ENCODE assay signal across 1 cellular context in genomic region chr2:201996006-201996405, GRCh38.
TF ChIP-seq lines count a peak whose summit lies in the region.

No MANE protein-coding gene starts in this region.

TF ChIP-seq in H1, 55 proteins besides CTCF, POLR2A, EP300 and RAD21 (continued from another document):
- TF ChIP-seq USF2 (IDR thresholded peaks at IDR 0.05; ENCODE audit: low read length) (no peak), ZNF274 (IDR thresholded peaks at IDR 0.05; ENCODE audit: borderline replicate concordance, extremely low read depth, low read length) (no peak), SIN3A (conservative IDR thresholded peaks at IDR 0.05 in 1 of 2, IDR thresholded peaks at IDR 0.05 in 1 of 2; ENCODE audit: low read depth in 1 of 2, low read length in 2 of 2) (no peak), KDM5A (IDR thresholded peaks at IDR 0.05; ENCODE audit: low read length) (no peak), HDAC6 (IDR thresholded peaks at IDR 0.05; ENCODE audit: low read depth, low read length) (no peak), CHD2 (IDR thresholded peaks at IDR 0.05; ENCODE audit: low read length) (no peak), BACH1 (IDR thresholded peaks at IDR 0.05; ENCODE audit: low read length) (no peak), MAX (IDR thresholded peaks at IDR 0.05) (peak; percentile 70; the same call in 1 of the 2 replicates), SUZ12 (IDR thresholded peaks at IDR 0.05; ENCODE audit: low read length) (no peak), SP2 (IDR thresholded peaks at IDR 0.05; ENCODE audit: low read length) (no peak), SIX5 (IDR thresholded peaks at IDR 0.05; ENCODE audit: low read depth, low read length) (no peak), TAF1 (IDR thresholded peaks at IDR 0.05; ENCODE audit: low read depth, low read length) (no peak), TBP (IDR thresholded peaks at IDR 0.05; ENCODE audit: low read depth, low read length) (0 out of 2 replicates have a peak, but pooled peaks have one; percentile 31), JUN (IDR thresholded peaks at IDR 0.05; ENCODE audit: low read depth, low read length) (no peak), RXRA (IDR thresholded peaks at IDR 0.05; ENCODE audit: insufficient read depth, low read depth, low read length) (peak; percentile 39; the same call in 1 of the 2 replicates), NRF1 (IDR thresholded peaks at IDR 0.05; ENCODE audit: low read depth, low read length) (no peak), FOSL1 (IDR thresholded peaks at IDR 0.05; ENCODE audit: insufficient read depth, low read depth, low read length) (no peak), CHD7 (IDR thresholded peaks at IDR 0.05; ENCODE audit: insufficient replicate concordance, low read length) (peak; percentile 42), YY1 (IDR thresholded peaks at IDR 0.05; ENCODE audit: low read depth, low read length) (peak; percentile 52), GTF2F1 (IDR thresholded peaks at IDR 0.05; ENCODE audit: borderline replicate concordance, low read depth, low read length) (no peak), CREB1 (IDR thresholded peaks at IDR 0.05) (peak; percentile 64), TCF12 (IDR thresholded peaks at IDR 0.05; ENCODE audit: low read depth, low read length) (peak; percentile 99), EGR1 (IDR thresholded peaks at IDR 0.05; ENCODE audit: borderline replicate concordance, low read depth, low read length) (peak; percentile 88; the same call in 1 of the 2 replicates), CTBP2 (IDR thresholded peaks at IDR 0.05; ENCODE audit: borderline replicate concordance, insufficient read depth, insufficient read length, low read length) (peak; percentile 99), RFX5 (IDR thresholded peaks at IDR 0.05; ENCODE audit: borderline replicate concordance, low read depth, low read length) (no peak), CBX5 (IDR thresholded peaks at IDR 0.05; ENCODE audit: low read depth, low read length) (no peak), ATF2 (IDR thresholded peaks at IDR 0.05; ENCODE audit: low read length) (peak; percentile 82; the same call in 1 of the 2 replicates), GABPA (IDR thresholded peaks at IDR 0.05; ENCODE audit: borderline replicate concordance, insufficient read depth, low read length) (no peak), SAP30 (IDR thresholded peaks at IDR 0.05; ENCODE audit: insufficient read depth, insufficient replicate concordance, low read length) (no peak), KDM4A (IDR thresholded peaks at IDR 0.05; ENCODE audit: low read depth, low read length, severe bottlenecking) (no peak), EZH2 (IDR thresholded peaks at IDR 0.05; ENCODE audit: low read depth, low read length, severe bottlenecking) (no peak), SP1 (IDR thresholded peaks at IDR 0.05; ENCODE audit: low read depth, low read length) (peak; percentile 81), KDM1A (IDR thresholded peaks at IDR 0.05; ENCODE audit: borderline replicate concordance, low read length) (no peak), ATF3 (IDR thresholded peaks at IDR 0.05; ENCODE audit: insufficient read depth, low read depth, low read length) (no peak), SIRT6 (IDR thresholded peaks at IDR 0.05; ENCODE audit: low read length) (no peak), RBBP5 (IDR thresholded peaks at IDR 0.05; ENCODE audit: borderline replicate concordance, low read depth, low read length) (0 out of 2 replicates have a peak, but pooled peaks have one; percentile 69), POU5F1 (IDR thresholded peaks at IDR 0.05; ENCODE audit: low read depth, low read length) (no peak), RNF2 (IDR thresholded peaks at IDR 0.05; ENCODE audit: borderline replicate concordance, low read depth, low read length, missing control alignments, poor library complexity, severe bottlenecking) (no peak), SRF (IDR thresholded peaks at IDR 0.05; ENCODE audit: low read depth, low read length) (no peak), CBX8 (IDR thresholded peaks at IDR 0.05; ENCODE audit: borderline replicate concordance, low read depth, low read length) (no peak), BRCA1 (IDR thresholded peaks at IDR 0.05; ENCODE audit: low read depth, low read length) (no peak), JUND (IDR thresholded peaks at IDR 0.05; ENCODE audit: low read length) (no peak; the same call in 1 of the 2 replicates), HDAC2 (IDR thresholded peaks at IDR 0.05; ENCODE audit: borderline replicate concordance in 1 of 2, low read depth in 2 of 2, low read length in 2 of 2) (peak in 1 of 2 experiments; percentile 88; a peak in 2 of 4 replicates), BCL11A (IDR thresholded peaks at IDR 0.05; ENCODE audit: low read depth in 2 of 2, low read length in 2 of 2) (no peak), CEBPB (IDR thresholded peaks at IDR 0.05; ENCODE audit: low read depth, low read length) (no peak; the same call in 1 of the 2 replicates), POLR2AphosphoS5 (IDR thresholded peaks at IDR 0.05; ENCODE audit: low read depth, low read length) (peak; percentile 69; the same call in 1 of the 2 replicates), E2F6 (IDR thresholded peaks at IDR 0.05) (no peak; the same call in 1 of the 2 replicates), MAFK (IDR thresholded peaks at IDR 0.05; ENCODE audit: low read depth, low read length) (no peak)
